14 cellular contexts compared by ENCODE assay signal in genomic region chr20:20207872-20208271, GRCh38.
A peak's percentile ranks its signal among the peaks of the same experiment; 100 is the strongest.
DNase-seq lines count a peak whose midpoint lies in the region; ATAC-seq and TF ChIP-seq lines count a peak whose summit lies in the region.
"Had no signal": no experiment of that assay in that cellular context is flagged by ENCODE, and none has a peak within 500 bp of the region (broad histone marks: within the 10 kb centered on the region; RNA-seq: fewer than 3 reads in every experiment).

No MANE protein-coding gene starts in this region.

- ATAC-seq in GM18870 (IDR thresholded peaks at IDR 0.05; ENCODE audit: unreplicated experiment) (peak; percentile 63), GM21526 (IDR thresholded peaks at IDR 0.05; ENCODE audit: low FRiP score, unreplicated experiment) (peak; percentile 65), HG03108 (IDR thresholded peaks at IDR 0.05; ENCODE audit: unreplicated experiment) (peak; percentile 58)
- ATAC-seq: activated CD8-positive, alpha-beta T cell treated with anti-CD3 and anti-CD28 coated beads, Interleukin-2, amount 10 ng/mL, durations not matched to agents 7 days and 5 days had no signal

- in situ Hi-C loops in GM13977 (cut with MboI; ENCODE audit: low pct_unique_long_range_greater_than_20kb, low sequenced_read_pairs, unreplicated experiment), result no loop called here

- no peak for TF ChIP-seq CTCF in GM13977 (IDR thresholded peaks at IDR 0.05; ENCODE audit: extremely low read depth, insufficient read depth, missing control alignments)

- DNase-seq in germinal center (ENCODE audit: low spot score), result peak; percentile 31
- no peak for DNase-seq in activated gamma-delta T cell treated with Interleukin-2 at 50 U/mL for 16 hours
- no peak for DNase-seq in GM13977 (ENCODE audit: low spot score)
- no peak for DNase-seq in SKM-1 treated with dmso at 0.1 percent for 144 hours (lab: John Stamatoyannopoulos, UW; ENCODE audit: unreplicated experiment)
- DNase-seq in mesenteric fat pad (ENCODE audit: low spot score), result no peak
- DNase-seq: activated CD8-positive, alpha-beta T cell treated with anti-CD3 and anti-CD28 coated beads, Interleukin-2, amount 10 ng/mL, durations not matched to agents 7 days and 5 days; activated naive CD4-positive, alpha-beta T cell treated with anti-CD3 and anti-CD28 coated beads, Interleukin-2, amount 50 U/mL, for 16 hours; kidney glomerular epithelial cell; NCI-H2171 treated with DMSO at 0.1 percent for 48 hours; spleen; uterus had no signal
